In genomic region chr11:120707098-120707497, GRCh38 we compare ENCODE assay signal across 20 cellular contexts.
DNase-seq lines count a peak whose midpoint lies in the region; FAIRE-seq and TF ChIP-seq lines count a peak whose summit lies in the region.
"Had no signal": no experiment of that assay in that cellular context is flagged by ENCODE, and none has a peak within 500 bp of the region (broad histone marks: within the 10 kb centered on the region; RNA-seq: fewer than 3 reads in every experiment).

No MANE protein-coding gene starts in this region.

- peak overlapping the region; percentile 84 for H3K27ac ChIP-seq in BLaER1
- H3K27ac ChIP-seq: C4-2B, KMS-11, SJSA1 had no signal

- peak overlapping the region; percentile 87 for H3K4me2 ChIP-seq in BLaER1
- H3K4me2 ChIP-seq: KMS-11 had no signal

- H3K9ac ChIP-seq in BLaER1, result peak overlapping the region; percentile 74
- H3K9ac ChIP-seq: KMS-11 had no signal

- H3K9me3 ChIP-seq in BLaER1, result peaks cover 5% of the 10 kb centered on the region; the same call in 1 of the 2 replicates
- H3K9me3 ChIP-seq: SJSA1 had no signal

- H3K4me3 Mint-ChIP-seq in endothelial cell (ENCODE audit: unreplicated experiment), result no peak overlapping the region

- no peak for TF ChIP-seq CTCF in endothelial cell (IDR thresholded peaks at IDR 0.05; ENCODE audit: unreplicated experiment)

- H3K4me3 ChIP-seq in BLaER1, result no peak overlapping the region
- H3K4me3 ChIP-seq: GM12878, SJSA1 had no signal

- H3K27me3 Mint-ChIP-seq in endothelial cell (ENCODE audit: unreplicated experiment), result peaks cover 12% of the 10 kb centered on the region

- peaks cover 6% of the 10 kb centered on the region for H3K36me3 Mint-ChIP-seq in endothelial cell (ENCODE audit: low read depth, unreplicated experiment)

- H3K27me3 ChIP-seq in BLaER1, result no peaks in the 10 kb centered on the region
- H3K27me3 ChIP-seq: SJSA1 had no signal

- H3K36me3 ChIP-seq in BLaER1, result no peaks in the 10 kb centered on the region
- H3K36me3 ChIP-seq: SJSA1 had no signal

- H4K20me1 ChIP-seq in BLaER1, result no peaks in the 10 kb centered on the region

- H3K4me1 Mint-ChIP-seq in endothelial cell (ENCODE audit: unreplicated experiment), result peaks cover 8% of the 10 kb centered on the region

- peaks cover 100% of the 10 kb centered on the region for H3K4me1 ChIP-seq in BLaER1

- DNase-seq in RCC 7860 (ENCODE audit: low spot score), result peak; percentile 33
- peak; percentile 4 for DNase-seq in iris pigment epithelial cell (ENCODE audit: low read depth)
- peak; percentile 26 for DNase-seq in myocyte (ENCODE audit: low read depth)
- no peak for DNase-seq in endothelial cell (ENCODE audit: low spot score)
- no peak for DNase-seq in LoVo (ENCODE audit: low spot score)
- DNase-seq in SIG-M5 (lab: John Stamatoyannopoulos, UW), result no peak
- DNase-seq in dermis blood vessel endothelial cell, result no peak
- DNase-seq: DND-41, GOT3, MM.1S, NCI-H1105 treated with DMSO at 0.1 percent for 48 hours, NCI-H1694 treated with DMSO at 0.1 percent for 48 hours, NCI-H446 had no signal

- H3K27ac Mint-ChIP-seq in endothelial cell (ENCODE audit: unreplicated experiment), result no peak overlapping the region

- FAIRE-seq in RCC 7860 (lab: Jason Lieb, UNC), result no peak
- FAIRE-seq: A204.1, G401.6, GM12878 had no signal

- peaks cover 4% of the 10 kb centered on the region for H3K9me3 Mint-ChIP-seq in endothelial cell (ENCODE audit: unreplicated experiment)

Comparison
In these comparisons a context has a peak if more than half of its experiments do, and no peak if none do; other contexts are left out.
1. DNase-seq: peak in RCC 7860 (single experiment), iris pigment epithelial cell (single experiment) and myocyte (single experiment); none in endothelial cell (single experiment), LoVo (single experiment), SIG-M5 (single experiment) and dermis blood vessel endothelial cell (single experiment).